In genomic region chr5:160418561-160419457, GRCh38 we compare ENCODE assay signal across 8 cellular contexts. TPM values are rescaled to one million over a fixed set of nuclear protein-coding genes. Genes with fewer than 3 reads are reported as not detected.
DNase-seq lines count a peak whose midpoint lies in the region; ATAC-seq, FAIRE-seq and TF ChIP-seq lines count a peak whose summit lies in the region.

TSS of gene SLU7 (minus strand) at chr5:160419081. CDS start at chr5:160415294, 3,787 bp downstream.

- H3K79me2 ChIP-seq in OCI-LY3 (ENCODE audit: low read length) (peaks cover 37% of the 10 kb centered on the region), endothelial cell of umbilical vein (ENCODE audit: control insufficient read depth, insufficient read depth, low read length) (peaks cover 49% of the 10 kb centered on the region)

- H3K4me1 ChIP-seq in OCI-LY3 (ENCODE audit: low read length) (peaks cover 28% of the 10 kb centered on the region), endothelial cell of umbilical vein (ENCODE audit: control insufficient read depth, extremely low read depth, insufficient read depth, low read length) (peaks cover 39% of the 10 kb centered on the region)

- TF ChIP-seq CTCF in Calu3 (IDR thresholded peaks at IDR 0.05; ENCODE audit: unreplicated experiment): no peak
- TF ChIP-seq CTCF in OCI-LY3 (IDR thresholded peaks at IDR 0.05; ENCODE audit: low read depth, low read length): no peak
- no peak for TF ChIP-seq CTCF in endothelial cell of umbilical vein (IDR thresholded peaks at IDR 0.05; ENCODE audit: extremely low read depth in 1 of 2, insufficient read depth in 1 of 2, low read depth in 1 of 2, low read length in 2 of 2)

- ATAC-seq in GM21515 (IDR thresholded peaks at IDR 0.05; ENCODE audit: unreplicated experiment): peak; percentile 71

- CTCF ChIA-PET in Calu3 (lab: Charles Lee): interaction anchor here (0.7 to 2.3 kb wide), 8 partner anchors 16 to 1246 kb away, joined by 3 to 10 read pairs (median 5); no protein-coding TSS in a partner anchor
- CTCF ChIA-PET in endothelial cell of umbilical vein (lab: Charles Lee): interaction anchor here (0.6 to 2.8 kb wide), 9 partner anchors 11 to 397 kb away, joined by 3 to 8 read pairs (median 6); partner anchors contain the start of gene FAM200C

- DNase-seq in Calu3: peak; percentile 97
- DNase-seq in HuH-7 (ENCODE audit: low spot score): peak; percentile 86
- peak; percentile 94 for DNase-seq in activated CD8-positive, alpha-beta memory T cell treated with anti-CD3 and anti-CD28 coated beads, Interleukin-2, amount 50 U/mL, for 48 hours
- peak; percentile 98 for DNase-seq in endothelial cell of umbilical vein (ENCODE audit: low read depth, low spot score)
- DNase-seq in middle frontal gyrus (ENCODE audit: extremely low spot score, low spot score): peak; percentile 80
- peak; percentile 88 to 90 for DNase-seq in stimulated activated CD8-positive, alpha-beta memory T cell treated with anti-CD3 and anti-CD28 coated beads, Interleukin-2, amount 100 ng/mL, for 48 hours (ENCODE audit: low read depth in 2 of 2)

- peak within 1 kb of the TSS; percentile 88 for H3K4me2 ChIP-seq in OCI-LY3 (ENCODE audit: low read length)
- peak within 1 kb of the TSS; percentile 99 for H3K4me2 ChIP-seq in endothelial cell of umbilical vein (ENCODE audit: insufficient read depth, low read length)

- no peaks in the 10 kb centered on the region for H3K9me3 ChIP-seq in OCI-LY3 (ENCODE audit: insufficient read depth, low read length)
- H3K9me3 ChIP-seq in endothelial cell of umbilical vein (replicated peaks; ENCODE audit: control insufficient read depth, insufficient read depth, low read length): no peaks in the 10 kb centered on the region

- H3K36me3 ChIP-seq in OCI-LY3 (replicated peaks; ENCODE audit: low read depth, low read length) (peaks cover 13% of the 10 kb centered on the region), endothelial cell of umbilical vein (ENCODE audit: control insufficient read depth in 2 of 2, extremely low read depth in 1 of 2, insufficient read depth in 2 of 2, low read length in 2 of 2) (peaks cover 0 to 4% of the 10 kb centered on the region in 2 experiments)

- BruUV-seq in Calu3 (replicated peaks; lab: Mats Ljungman, UMichigan) (TSS peak; percentile 85), endothelial cell of umbilical vein (replicated peaks; lab: Mats Ljungman, UMichigan) (TSS peak; percentile 75)

- H3K27me3 ChIP-seq in OCI-LY3 (ENCODE audit: low read depth, low read length) (no peaks in the 10 kb centered on the region), endothelial cell of umbilical vein (ENCODE audit: control insufficient read depth in 2 of 2, insufficient read depth in 2 of 2, low read length in 2 of 2) (no peaks in the 10 kb centered on the region)

- no peak for TF ChIP-seq POLR2A in endothelial cell of umbilical vein (IDR thresholded peaks at IDR 0.05; ENCODE audit: low read depth, low read length)

- FAIRE-seq in endothelial cell of umbilical vein (lab: Jason Lieb, UNC): peak; percentile 70

- peak within 1 kb of the TSS; percentile 95 for H3K4me3 Mint-ChIP-seq in Calu3 (ENCODE audit: low read depth, unreplicated experiment)

- no peaks in the 10 kb centered on the region for H3K27me3 Mint-ChIP-seq in Calu3 (ENCODE audit: unreplicated experiment)

- H3K4me1 Mint-ChIP-seq in Calu3 (ENCODE audit: low read depth, unreplicated experiment): peaks cover 70% of the 10 kb centered on the region

- intact Hi-C loops in Calu3 (cut with micrococcal nuclease; ENCODE audit: unreplicated experiment) (no loop called here), endothelial cell of umbilical vein (cut with micrococcal nuclease) (loop anchor here (1.0 to 2.0 kb wide), 2 partner anchors 19 to 300 kb away; partner anchors contain the start of genes FAM200C and PWWP2A)

- H2AFZ ChIP-seq in OCI-LY3 (ENCODE audit: low read depth, low read length) (peak within 1 kb of the TSS; percentile 68), endothelial cell of umbilical vein (ENCODE audit: low read depth, low read length) (peak within 1 kb of the TSS; percentile 76)

- no peaks in the 10 kb centered on the region for H3K9me3 Mint-ChIP-seq in Calu3 (ENCODE audit: low read depth, unreplicated experiment)

- no peaks in the 10 kb centered on the region for H4K20me1 ChIP-seq in OCI-LY3 (ENCODE audit: insufficient read depth, low read length)
- H4K20me1 ChIP-seq in endothelial cell of umbilical vein (replicated peaks; ENCODE audit: control insufficient read depth, extremely low read depth, insufficient read depth, low read length): no peaks in the 10 kb centered on the region

- H3K36me3 Mint-ChIP-seq in Calu3 (ENCODE audit: insufficient read depth, unreplicated experiment): peaks cover 37% of the 10 kb centered on the region

- dilution Hi-C loops in endothelial cell of umbilical vein (cut with MboI; ENCODE audit: extremely low pct_ligation_motif_present, low sequenced_read_pairs): no loop called here

- peak within 1 kb of the TSS; percentile 99 for H3K4me3 ChIP-seq in OCI-LY3 (ENCODE audit: low read length)
- peak within 1 kb of the TSS; percentile 70 to 100 (median 91) for H3K4me3 ChIP-seq in endothelial cell of umbilical vein (replicated peaks in 1 of 3; ENCODE audit: insufficient read depth in 1 of 3, low read depth in 1 of 3, low read length in 3 of 3)

- H3K27ac ChIP-seq in OCI-LY3 (ENCODE audit: low read length) (peak within 1 kb of the TSS; percentile 89), endothelial cell of umbilical vein (ENCODE audit: insufficient read depth, low read depth, low read length) (peak within 1 kb of the TSS; percentile 73)

- H3K9ac ChIP-seq in OCI-LY3 (ENCODE audit: low read length) (peak within 1 kb of the TSS; percentile 76), endothelial cell of umbilical vein (replicated peaks; ENCODE audit: extremely low read depth, insufficient read depth, low read length) (peak within 1 kb of the TSS; percentile 84)

- no peaks in the 10 kb centered on the region for H3K9me1 ChIP-seq in endothelial cell of umbilical vein (replicated peaks; ENCODE audit: control insufficient read depth, extremely low read depth, insufficient read depth, low read length)

- POLR2A ChIA-PET in endothelial cell of umbilical vein (lab: Charles Lee): interaction anchor here (0.6 to 1.9 kb wide), 6 partner anchors 18 to 347 kb away, joined by 3 to 10 read pairs (median 6); partner anchors contain the start of gene PWWP2A

- peak within 1 kb of the TSS; percentile 97 for H3K27ac Mint-ChIP-seq in Calu3 (ENCODE audit: unreplicated experiment)

TF ChIP-seq in endothelial cell of umbilical vein, 7 proteins besides CTCF, POLR2A, EP300 and RAD21:
- TF ChIP-seq POLR2AphosphoS5 (IDR thresholded peaks at IDR 0.05; ENCODE audit: insufficient read depth, low read depth, low read length) (peak; percentile 58), EZH2 (IDR thresholded peaks at IDR 0.05; ENCODE audit: borderline replicate concordance, low read depth, low read length, severe bottlenecking) (no peak), MYC (IDR thresholded peaks at IDR 0.05; ENCODE audit: low read depth, low read length) (no peak), FOS (IDR thresholded peaks at IDR 0.05; ENCODE audit: borderline replicate concordance, insufficient read depth, low read length) (no peak), JUN (IDR thresholded peaks at IDR 0.05; ENCODE audit: borderline replicate concordance, insufficient read depth, insufficient read length, low read depth) (no peak)

RNA-seq across cellular contexts. Expression of gene SLU7, which starts in this region (rescaled TPM):
- total RNA-seq in Calu3 (2022) (62.8 and 71.2 TPM in 2 replicates), endothelial cell of umbilical vein (42.7 and 48.2 TPM in 2 replicates)
- polyA plus RNA-seq in endothelial cell of umbilical vein: 4.5 and 10.2 TPM in 2 replicates
- 20.5 and 21.8 TPM in 2 replicates for polyA plus RNA-seq in endothelial cell of umbilical vein (2011; cell fraction: cytosol; rRNA removed)
- polyA plus RNA-seq in endothelial cell of umbilical vein (2011; cell fraction: nucleus; rRNA removed): 33.6 and 48.5 TPM in 2 replicates
- 37.9 and 55.8 TPM in 2 replicates for polyA plus RNA-seq in endothelial cell of umbilical vein (2012)
- 11.6 and 12.1 TPM in 2 replicates for polyA minus RNA-seq in endothelial cell of umbilical vein
- polyA minus RNA-seq in endothelial cell of umbilical vein (2011; cell fraction: cytosol; rRNA and poly(A)+ RNA removed): 7.9 TPM
- 19.0 and 22.5 TPM in 2 replicates for polyA minus RNA-seq in endothelial cell of umbilical vein (2011; cell fraction: nucleus; rRNA and poly(A)+ RNA removed)

Comparison
In these comparisons a context has a peak if more than half of its experiments do, and no peak if none do; other contexts are left out.
1. Peak in every context shown above with its lines: DNase-seq, ATAC-seq, H3K4me3 ChIP-seq and H3K27ac ChIP-seq.